ENCODE assay signal across 18 cellular contexts in genomic region chr15:89325039-89325803, GRCh38. TPM values are rescaled to one million over a fixed set of nuclear protein-coding genes. Genes with fewer than 3 reads are reported as not detected.
DNase-seq lines count a peak whose midpoint lies in the region; ATAC-seq, FAIRE-seq and TF ChIP-seq lines count a peak whose summit lies in the region.
"Had no signal": no experiment of that assay in that cellular context is flagged by ENCODE, and none has a peak within 500 bp of the region (broad histone marks: within the 10 kb centered on the region; RNA-seq: fewer than 3 reads in every experiment).

No MANE protein-coding gene starts in this region.

- H3K27ac Mint-ChIP-seq in HFFc6, result peak overlapping the region; percentile 33; the same call in 1 of the 2 replicates
- peak overlapping the region; percentile 61 for H3K27ac Mint-ChIP-seq in activated CD8-positive, alpha-beta T cell treated with anti-CD3 and anti-CD28 coated beads, Interleukin-2, amount 10 ng/mL, durations not matched to agents 7 days and 5 days

- peaks cover 8% of the 10 kb centered on the region for H3K4me1 Mint-ChIP-seq in HFFc6 (ENCODE audit: low read depth)
- H3K4me1 Mint-ChIP-seq in activated CD8-positive, alpha-beta T cell treated with anti-CD3 and anti-CD28 coated beads, Interleukin-2, amount 10 ng/mL, durations not matched to agents 7 days and 5 days (ENCODE audit: low read depth), result peaks cover 25% of the 10 kb centered on the region

- 100% methylated on average over 3 of the region's 11 CpGs for WGBS in HepG2 (ENCODE audit: low lambda C conversion rate)
- no CpG with 5 or more reads among the region's 11 CpGs for WGBS in right lobe of liver (ENCODE audit: insufficient coverage, low coverage, low lambda C conversion rate, missing lambda C conversion rate)

- no peaks in the 10 kb centered on the region for H3K9me3 Mint-ChIP-seq in HFFc6
- H3K9me3 Mint-ChIP-seq in activated CD8-positive, alpha-beta T cell treated with anti-CD3 and anti-CD28 coated beads, Interleukin-2, amount 10 ng/mL, durations not matched to agents 7 days and 5 days (ENCODE audit: insufficient read depth), result no peaks in the 10 kb centered on the region

- no peak overlapping the region for H3K4me3 Mint-ChIP-seq in HFFc6
- peak overlapping the region; percentile 2 for H3K4me3 Mint-ChIP-seq in activated CD8-positive, alpha-beta T cell treated with anti-CD3 and anti-CD28 coated beads, Interleukin-2, amount 10 ng/mL, durations not matched to agents 7 days and 5 days

- H3K27me3 ChIP-seq in HepG2 (ENCODE audit: control insufficient read depth in 1 of 2, insufficient read depth in 2 of 2, low read length in 2 of 2) (no peaks in the 10 kb centered on the region; a peak in 1 of 5 replicates), right lobe of liver (no peaks in the 10 kb centered on the region), BE2C (no peaks in the 10 kb centered on the region)

- no peak overlapping the region for H3K4me2 ChIP-seq in HepG2 (ENCODE audit: low read depth, low read length)
- H3K4me2 ChIP-seq: SK-N-SH had no signal

- H3K4me3 ChIP-seq in HepG2 (replicated peaks in 1 of 3; ENCODE audit: insufficient read depth in 1 of 3, low read depth in 2 of 3, low read length in 3 of 3), result no peak overlapping the region
- no peak overlapping the region for H3K4me3 ChIP-seq in right lobe of liver
- H3K4me3 ChIP-seq in BE2C (ENCODE audit: low read depth, low read length), result no peak overlapping the region

- in situ Hi-C loops in HepG2 (cut with HindIII; ENCODE audit: extremely low pct_ligation_motif_present, low pct_unique_long_range_greater_than_20kb), result no loop called here

- TF ChIP-seq EP300 in HepG2 (IDR thresholded peaks at IDR 0.05; ENCODE audit: low read depth in 2 of 2, low read length in 2 of 2), result no peak
- no peak for TF ChIP-seq EP300 in HepG2 (CRISPR knock-in tag; IDR thresholded peaks at IDR 0.05; ENCODE audit: borderline replicate concordance)

- TF ChIP-seq CTCF in HepG2 (CRISPR knock-in tag; IDR thresholded peaks at IDR 0.05) (no peak), right lobe of liver (IDR thresholded peaks at IDR 0.05) (no peak), HFFc6 (IDR thresholded peaks at IDR 0.05) (no peak), BE2C (IDR thresholded peaks at IDR 0.05; ENCODE audit: low read depth, low read length) (no peak)

- H3K27me3 Mint-ChIP-seq in HFFc6 (ENCODE audit: insufficient read depth), result peaks cover 2% of the 10 kb centered on the region
- H3K27me3 Mint-ChIP-seq in activated CD8-positive, alpha-beta T cell treated with anti-CD3 and anti-CD28 coated beads, Interleukin-2, amount 10 ng/mL, durations not matched to agents 7 days and 5 days (ENCODE audit: low read depth), result no peaks in the 10 kb centered on the region

- no peak for DNase-seq in HepG2 (ENCODE audit: low spot score)
- DNase-seq in right lobe of liver, result no peak
- DNase-seq in HFFc6, result no peak
- no peak for DNase-seq in activated CD8-positive, alpha-beta T cell treated with anti-CD3 and anti-CD28 coated beads, Interleukin-2, amount 10 ng/mL, durations not matched to agents 7 days and 5 days
- DNase-seq in islet precursor cell, result peak; percentile 35
- DNase-seq in NCI-H2081 (lab: John Stamatoyannopoulos, UW), result no peak
- DNase-seq in BE2C, result no peak
- DNase-seq: COR-L47, DMS153, H7, KG1, NCI-H1092, NCI-H2107, NCI-H774, Right ventricle myocardium superior, SK-N-SH had no signal

- no TSS peak for BruUV-seq in HepG2 (replicated peaks; lab: Mats Ljungman, UMichigan)

- H3K9me3 ChIP-seq in HepG2 (ENCODE audit: low read length), result no peaks in the 10 kb centered on the region
- H3K9me3 ChIP-seq in right lobe of liver, result no peaks in the 10 kb centered on the region
- no peaks in the 10 kb centered on the region for H3K9me3 ChIP-seq in BE2C
- H3K9me3 ChIP-seq: SK-N-SH had no signal

- CTCF ChIA-PET in HepG2 (lab: Yijun Ruan, JAX; ENCODE audit: low intra/inter-chr PET ratio, low total read pairs), result no interaction called here
- CTCF ChIA-PET in activated CD8-positive, alpha-beta T cell treated with anti-CD3 and anti-CD28 coated beads, Interleukin-2, amount 10 ng/mL, durations not matched to agents 7 days and 5 days (lab: Charles Lee), result interaction anchor here (1.3 kb wide), 1 partner anchor 10 kb away, joined by 3 read pairs; the partner anchor contains the start of gene POLG

- H3K79me2 ChIP-seq in HepG2 (ENCODE audit: insufficient read depth, low read length), result no peaks in the 10 kb centered on the region

- POLR2A ChIA-PET in HepG2 (lab: Yijun Ruan, JAX), result no interaction called here
- POLR2A ChIA-PET in activated CD8-positive, alpha-beta T cell treated with anti-CD3 and anti-CD28 coated beads, Interleukin-2, amount 10 ng/mL, durations not matched to agents 7 days and 5 days (lab: Charles Lee), result interaction anchor here (0.8 kb wide), 1 partner anchor 9 kb away, joined by 3 read pairs; the partner anchor contains the start of gene POLG

- no peak for TF ChIP-seq RAD21 in HepG2 (CRISPR knock-in tag; IDR thresholded peaks at IDR 0.05)

- intact Hi-C loops in HepG2 (cut with micrococcal nuclease; ENCODE audit: unreplicated experiment) (no loop called here), right lobe of liver (cut with DNase I) (no loop called here)

- no peak for TF ChIP-seq POLR2A in HepG2 (IDR thresholded peaks at IDR 0.05; ENCODE audit: insufficient read depth in 1 of 2, low read depth in 2 of 2, low read length in 2 of 2)
- TF ChIP-seq POLR2A in right lobe of liver (IDR thresholded peaks at IDR 0.05), result no peak

- peaks cover 55% of the 10 kb centered on the region for H3K36me3 Mint-ChIP-seq in HFFc6 (ENCODE audit: low read depth)
- H3K36me3 Mint-ChIP-seq in activated CD8-positive, alpha-beta T cell treated with anti-CD3 and anti-CD28 coated beads, Interleukin-2, amount 10 ng/mL, durations not matched to agents 7 days and 5 days (ENCODE audit: low read depth), result peaks cover 80% of the 10 kb centered on the region

- no peak overlapping the region for H3K9ac ChIP-seq in HepG2 (ENCODE audit: insufficient read depth, low read depth, low read length)
- H3K9ac ChIP-seq: SK-N-SH had no signal

- peaks cover 3% of the 10 kb centered on the region for H4K20me1 ChIP-seq in HepG2 (ENCODE audit: insufficient read depth, low read length)

- ATAC-seq in HepG2 (no peak), right lobe of liver (no peak), GM21447 (IDR thresholded peaks at IDR 0.05; ENCODE audit: unreplicated experiment) (no peak)
- no peak for ATAC-seq in activated CD8-positive, alpha-beta T cell treated with anti-CD3 and anti-CD28 coated beads, Interleukin-2, amount 10 ng/mL, durations not matched to agents 7 days and 5 days

- H3K27ac ChIP-seq in HepG2 (ENCODE audit: extremely low read length, insufficient read depth, low read length), result no peak overlapping the region
- H3K27ac ChIP-seq in right lobe of liver, result no peak overlapping the region
- H3K27ac ChIP-seq: HL-60 had no signal

- no peak overlapping the region for H2AFZ ChIP-seq in HepG2 (ENCODE audit: low read length)

- FAIRE-seq in HepG2 (lab: Jason Lieb, UNC), result no peak

- peaks cover 23% of the 10 kb centered on the region for H3K4me1 ChIP-seq in HepG2 (ENCODE audit: insufficient read depth, low read length)
- H3K4me1 ChIP-seq in right lobe of liver, result peaks cover 0 to 12% (median 3%) of the 10 kb centered on the region in 4 donors
- H3K4me1 ChIP-seq in BE2C, result no peaks in the 10 kb centered on the region

- H3K36me3 ChIP-seq in HepG2 (replicated peaks in 1 of 2; ENCODE audit: control insufficient read depth in 1 of 2, insufficient read depth in 2 of 2, low read length in 2 of 2) (peaks cover 59 to 95% of the 10 kb centered on the region in 2 experiments), right lobe of liver (peaks cover 0 to 82% (median 56%) of the 10 kb centered on the region in 4 donors), BE2C (peaks cover 96% of the 10 kb centered on the region)

TF ChIP-seq in HepG2, 621 proteins besides CTCF, POLR2A, EP300 and RAD21 (continues in another document):
- no peak for TF ChIP-seq ARNT2 (CRISPR knock-in tag; IDR thresholded peaks at IDR 0.05; ENCODE audit: low read depth)

RNA-seq across cellular contexts. Expression of gene POLG, which starts 9.4 kb away (rescaled TPM):
- total RNA-seq in HepG2 (2016; rRNA removed; fragmentation: Illumina TruSeq; extraction: Trizol) (19.1 and 35.5 TPM in 2 replicates), right lobe of liver (10 to 100 TPM; 26.3 to 34.7 (median 30.3) TPM)
- total RNA-seq in HepG2 (2016; cell fraction: cytosol; rRNA removed; fragmentation: Illumina TruSeq; extraction: Trizol; ENCODE audit: low read depth), result 6.9 and 8.0 TPM in 2 replicates
- 16.0 and 36.6 TPM in 2 replicates for total RNA-seq in HepG2 (2016; cell fraction: insoluble cytoplasmic fraction; rRNA removed; fragmentation: Illumina TruSeq; extraction: Trizol)
- total RNA-seq in HepG2 (2016; cell fraction: membrane; rRNA removed; fragmentation: Illumina TruSeq; extraction: Trizol), result 11.4 and 21.6 TPM in 2 replicates
- 38.6 and 60.2 TPM in 2 replicates for total RNA-seq in HepG2 (2016; cell fraction: nucleus; rRNA removed; fragmentation: Illumina TruSeq; extraction: Trizol)
- polyA plus RNA-seq in HepG2 (2011; rRNA removed), result 25.7 and 26.6 TPM in 2 replicates
- polyA plus RNA-seq in HepG2 (2011; cell fraction: cytosol; rRNA removed), result 13.7 and 15.2 TPM in 2 replicates
- 142 and 145 TPM in 2 replicates for polyA plus RNA-seq in HepG2 (2011; cell fraction: nucleus; rRNA removed)
- 28.3 and 36.3 TPM in 2 replicates for polyA plus RNA-seq in HepG2 (2012)
- 3.7 and 4.1 TPM in 2 replicates for polyA plus RNA-seq in HepG2 (2016; cell fraction: cytosol; fragmentation: Illumina TruSeq; extraction: Trizol; ENCODE audit: low read depth)
- polyA plus RNA-seq in HepG2 (2016; cell fraction: insoluble cytoplasmic fraction; fragmentation: Illumina TruSeq; extraction: Trizol; ENCODE audit: low read depth), result 16.4 and 17.4 TPM in 2 replicates
- polyA plus RNA-seq in HepG2 (2016; cell fraction: membrane; fragmentation: Illumina TruSeq; extraction: Trizol; ENCODE audit: low read depth), result 6.7 and 7.3 TPM in 2 replicates
- polyA plus RNA-seq in HepG2 (2016; cell fraction: nucleus; fragmentation: Illumina TruSeq; extraction: Trizol; ENCODE audit: insufficient read depth, low read depth), result 82.0 and 91.8 TPM in 2 replicates
- polyA minus RNA-seq in HepG2 (2011; rRNA and poly(A)+ RNA removed; ENCODE audit: low replicate concordance), result 52.1 and 71.8 TPM in 2 replicates
- polyA minus RNA-seq in HepG2 (2011; cell fraction: cytosol; rRNA and poly(A)+ RNA removed), result 13.2 and 24.3 TPM in 2 replicates
- 84.7 and 98.0 TPM in 2 replicates for polyA minus RNA-seq in HepG2 (2011; cell fraction: nucleus; rRNA and poly(A)+ RNA removed)
- total RNA-seq in HFFc6 (2021; fragmentation: NEBNext Ultra II Directional; extraction: Animal tissue kit (Norgen Biotek cat#: 25700)), result 10 to 100 TPM; 33.1 to 48.3 (median 35.2) TPM
- 100 to 1,000 TPM; 121 to 128 TPM for total RNA-seq in activated CD8-positive, alpha-beta T cell treated with anti-CD3 and anti-CD28 coated beads, Interleukin-2, amount 10 ng/mL, durations not matched to agents 7 days and 5 days
- polyA plus RNA-seq in BE2C (2012; ENCODE audit: insufficient read depth, insufficient read length, low read depth), result 101 TPM
